Comparison of ENCODE assay signal across 9 cellular contexts in genomic region chr12:13196302-13196921, GRCh38. TPM values are rescaled to one million over a fixed set of nuclear protein-coding genes. Genes with fewer than 3 reads are reported as not detected.
A peak's percentile ranks its signal among the peaks of the same experiment; 100 is the strongest.
DNase-seq lines count a peak whose midpoint lies in the region; ATAC-seq and TF ChIP-seq lines count a peak whose summit lies in the region.
"Had no signal": no experiment of that assay in that cellular context is flagged by ENCODE, and none has a peak within 500 bp of the region (broad histone marks: within the 10 kb centered on the region; RNA-seq: fewer than 3 reads in every experiment).

A gene with protein sequence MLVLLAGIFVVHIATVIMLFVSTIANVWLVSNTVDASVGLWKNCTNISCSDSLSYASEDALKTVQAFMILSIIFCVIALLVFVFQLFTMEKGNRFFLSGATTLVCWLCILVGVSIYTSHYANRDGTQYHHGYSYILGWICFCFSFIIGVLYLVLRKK (plus strand): TSS chr12:13196726. CDS start chr12:13211511, 14,785 bp downstream.

- H3K36me3 Mint-ChIP-seq in T-helper 17 cell (ENCODE audit: low read depth), result no peaks in the 10 kb centered on the region

- DNase-seq in AML-193 (lab: John Stamatoyannopoulos, UW), result peak; percentile 61 to 68
- DNase-seq in T-helper 17 cell, result peak in 2 of 3 donors; percentile 25 to 54
- peak; percentile 98 for DNase-seq in amniotic stem cell (lab: John Stamatoyannopoulos, UW)
- peak; percentile 88 for DNase-seq in left ventricle myocardium superior
- DNase-seq in gastrocnemius medialis, result peak; percentile 73 to 88
- DNase-seq in NCI-H774 (lab: John Stamatoyannopoulos, UW), result no peak

- H3K36me3 ChIP-seq in gastrocnemius medialis, result no peaks in the 10 kb centered on the region

- no peak for TF ChIP-seq CTCF in gastrocnemius medialis (IDR thresholded peaks at IDR 0.05 in 4 of 5, conservative IDR thresholded peaks at IDR 0.05 in 1 of 5)

- peak; percentile 57 to 83 for TF ChIP-seq POLR2A in gastrocnemius medialis (IDR thresholded peaks at IDR 0.05)

- in situ Hi-C loops in gastrocnemius medialis (cut with MboI; ENCODE audit: low sequenced_read_pairs in 4 of 4), result no loop called here

- peak; percentile 78 for ATAC-seq in GM19328 (IDR thresholded peaks at IDR 0.05; ENCODE audit: unreplicated experiment)
- ATAC-seq in HG03469 (IDR thresholded peaks at IDR 0.05; ENCODE audit: unreplicated experiment), result peak; percentile 93
- ATAC-seq in T-helper 17 cell, result peak; percentile 94
- peak; percentile 87 for ATAC-seq in left ventricle myocardium superior
- ATAC-seq in gastrocnemius medialis, result peak; percentile 77 to 85

- no peaks in the 10 kb centered on the region for H3K9me3 ChIP-seq in T-helper 17 cell (ENCODE audit: control insufficient read depth, low read length, poor library complexity, severe bottlenecking)
- no peaks in the 10 kb centered on the region for H3K9me3 ChIP-seq in gastrocnemius medialis

- no peaks in the 10 kb centered on the region for H3K27me3 Mint-ChIP-seq in T-helper 17 cell

- H3K4me3 Mint-ChIP-seq in T-helper 17 cell, result peak within 1 kb of the TSS; percentile 88

- H3K27ac Mint-ChIP-seq in T-helper 17 cell, result peak within 1 kb of the TSS; percentile 91

- H3K4me1 Mint-ChIP-seq in T-helper 17 cell, result peaks cover 29% of the 10 kb centered on the region

- intact Hi-C loops in left ventricle myocardium superior (cut with micrococcal nuclease), result loop anchor here (5.0 kb wide), 1 partner anchor 94 kb away; the partner anchor contains the start of gene GSG1
- intact Hi-C loops in gastrocnemius medialis (cut with DNase I; ENCODE audit: low total_unique reads), result loop anchor here (2.0 to 10.0 kb wide), 3 partner anchors 18 to 98 kb away; no protein-coding TSS in a partner anchor

- H3K4me1 ChIP-seq in gastrocnemius medialis, result peaks cover 6 to 37% of the 10 kb centered on the region in 2 donors

- H3K4me3 ChIP-seq in gastrocnemius medialis, result peak within 1 kb of the TSS; percentile 46 to 67 (median 56)

- peak within 1 kb of the TSS; percentile 74 to 86 (median 81) for H3K27ac ChIP-seq in gastrocnemius medialis
- H3K27ac ChIP-seq: KMS-11 had no signal

- H3K27me3 ChIP-seq in gastrocnemius medialis, result peaks cover 0 to 4% (median 2%) of the 10 kb centered on the region in 3 donors

RNA-seq across cellular contexts. Expression of the gene that starts here (rescaled TPM):
- total RNA-seq in T-helper 17 cell (10 to 100 TPM in 1 of 2 donors, 1 to 10 TPM in 1; 6.2 to 14.0 TPM), left ventricle myocardium superior (76.8 TPM), gastrocnemius medialis (100 to 1,000 TPM in 1 of 4 donors, 10 to 100 TPM in 3; 33.5 to 111 (median 73.6) TPM)
